14 cellular contexts compared by ENCODE assay signal in the genomic region with DNA sequence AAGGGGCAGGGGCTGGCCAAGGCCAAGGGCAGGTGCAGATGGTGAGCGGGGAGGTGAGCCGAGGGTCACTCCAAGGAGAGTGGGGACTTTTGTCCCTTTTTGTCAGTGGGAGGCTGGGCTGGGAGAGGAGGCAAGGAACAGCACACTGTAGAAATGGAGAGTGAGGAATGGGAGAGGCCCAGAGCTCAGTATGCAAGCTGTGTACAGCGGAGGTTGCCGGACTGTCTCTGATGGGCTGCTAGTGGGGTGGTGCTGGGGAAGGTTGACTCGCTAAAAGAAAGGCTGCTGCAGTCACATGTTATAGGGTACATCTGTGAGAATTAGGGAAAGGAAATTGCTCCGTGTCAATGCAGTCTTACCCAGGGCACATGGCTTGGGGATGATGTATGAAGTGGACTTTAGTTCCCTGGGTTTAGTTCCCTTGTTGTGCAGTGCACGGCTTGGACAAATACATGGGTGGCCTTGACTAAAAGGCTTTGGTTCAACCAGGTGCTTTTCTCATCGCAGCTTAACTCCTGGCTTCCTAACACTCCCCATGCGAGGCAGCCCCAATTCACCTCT. TPM values are rescaled to one million over a fixed set of nuclear protein-coding genes. Genes with fewer than 3 reads are reported as not detected.
DNase-seq lines count a peak whose midpoint lies in the region; ATAC-seq lines count a peak whose summit lies in the region.
"Had no signal": no experiment of that assay in that cellular context is flagged by ENCODE, and none has a peak within 500 bp of the region (broad histone marks: within the 10 kb centered on the region; RNA-seq: fewer than 3 reads in every experiment).

No MANE protein-coding gene starts in this region.

- H3K27me3 Mint-ChIP-seq in naive thymus-derived CD4-positive, alpha-beta T cell: no peaks in the 10 kb centered on the region
- H3K27me3 Mint-ChIP-seq in activated CD4-positive, alpha-beta memory T cell treated with anti-CD3 and anti-CD28 coated beads for 36 hours: no peaks in the 10 kb centered on the region
- H3K27me3 Mint-ChIP-seq: CD4-positive, alpha-beta memory T cell had no signal

- no peaks in the 10 kb centered on the region for H3K27me3 ChIP-seq in naive thymus-derived CD4-positive, alpha-beta T cell (ENCODE audit: control insufficient read depth in 2 of 2, insufficient read depth in 2 of 2, low read length in 2 of 2)
- H3K27me3 ChIP-seq in neuronal stem cell (ENCODE audit: control insufficient read depth in 3 of 3, insufficient read depth in 3 of 3, low read depth in 1 of 3, low read length in 3 of 3): no peaks in the 10 kb centered on the region

- ATAC-seq in naive thymus-derived CD4-positive, alpha-beta T cell: peak; percentile 18

- H3K18ac ChIP-seq in neuronal stem cell (ENCODE audit: low read length): peak overlapping the region; percentile 8

- no peak overlapping the region for H3K4me3 ChIP-seq in naive thymus-derived CD4-positive, alpha-beta T cell (ENCODE audit: low read length)
- no peak overlapping the region for H3K4me3 ChIP-seq in neuronal stem cell (ENCODE audit: low read length in 2 of 2)
- H3K4me3 ChIP-seq: GM23248 had no signal

- no peak overlapping the region for H3K14ac ChIP-seq in neuronal stem cell (ENCODE audit: low read length)

- peaks cover 3 to 29% (median 14%) of the 10 kb centered on the region in 11 donors for H3K9me3 Mint-ChIP-seq in naive thymus-derived CD4-positive, alpha-beta T cell
- H3K9me3 Mint-ChIP-seq in activated CD4-positive, alpha-beta memory T cell treated with anti-CD3 and anti-CD28 coated beads for 36 hours: peaks cover 17% of the 10 kb centered on the region

- H3K36me3 ChIP-seq in naive thymus-derived CD4-positive, alpha-beta T cell (ENCODE audit: control insufficient read depth in 2 of 3, insufficient read depth in 3 of 3, low read length in 3 of 3): no peaks in the 10 kb centered on the region
- H3K36me3 ChIP-seq in neuronal stem cell (replicated peaks in 1 of 2; ENCODE audit: control insufficient read depth in 2 of 2, insufficient read depth in 2 of 2, low read length in 2 of 2): no peaks in the 10 kb centered on the region

- peaks cover 3 to 51% (median 38%) of the 10 kb centered on the region in 5 donors for H3K36me3 Mint-ChIP-seq in naive thymus-derived CD4-positive, alpha-beta T cell
- H3K36me3 Mint-ChIP-seq in activated CD4-positive, alpha-beta memory T cell treated with anti-CD3 and anti-CD28 coated beads for 36 hours: peaks cover 20% of the 10 kb centered on the region

- no peak overlapping the region for H3K27ac Mint-ChIP-seq in naive thymus-derived CD4-positive, alpha-beta T cell
- no peak overlapping the region for H3K27ac Mint-ChIP-seq in activated CD4-positive, alpha-beta memory T cell treated with anti-CD3 and anti-CD28 coated beads for 36 hours

- H3K23ac ChIP-seq in neuronal stem cell (ENCODE audit: low read depth, low read length, poor library complexity): no peak overlapping the region

- H3K4me1 ChIP-seq in naive thymus-derived CD4-positive, alpha-beta T cell (ENCODE audit: control insufficient read depth in 2 of 2, insufficient read depth in 2 of 2, low read length in 2 of 2): no peaks in the 10 kb centered on the region
- H3K4me1 ChIP-seq in neuronal stem cell (ENCODE audit: control insufficient read depth in 2 of 2, insufficient read depth in 1 of 2, low read depth in 1 of 2, low read length in 2 of 2): no peaks in the 10 kb centered on the region

- POLR2A ChIA-PET in naive thymus-derived CD4-positive, alpha-beta T cell (lab: Charles Lee): no interaction called here
- POLR2A ChIA-PET in activated CD4-positive, alpha-beta memory T cell treated with anti-CD3 and anti-CD28 coated beads for 36 hours (lab: Charles Lee): no interaction called here

- H3K4me1 Mint-ChIP-seq in naive thymus-derived CD4-positive, alpha-beta T cell: peaks cover 0 to 3% (median 0%) of the 10 kb centered on the region in 7 donors
- no peaks in the 10 kb centered on the region for H3K4me1 Mint-ChIP-seq in activated CD4-positive, alpha-beta memory T cell treated with anti-CD3 and anti-CD28 coated beads for 36 hours (ENCODE audit: low read depth)

- no peak overlapping the region for H2BK5ac ChIP-seq in neuronal stem cell (ENCODE audit: low read length)

- no peak overlapping the region for H2BK120ac ChIP-seq in neuronal stem cell (ENCODE audit: low read depth, low read length)

- H3K4ac ChIP-seq in neuronal stem cell (ENCODE audit: low read length): no peak overlapping the region

- no peaks in the 10 kb centered on the region for H3K79me1 ChIP-seq in neuronal stem cell (ENCODE audit: low read depth, low read length)

- H3K4me2 ChIP-seq in neuronal stem cell (ENCODE audit: insufficient read depth, low read length, poor library complexity, severe bottlenecking): no peak overlapping the region

- no peak overlapping the region for H3K4me3 Mint-ChIP-seq in naive thymus-derived CD4-positive, alpha-beta T cell
- no peak overlapping the region for H3K4me3 Mint-ChIP-seq in activated CD4-positive, alpha-beta memory T cell treated with anti-CD3 and anti-CD28 coated beads for 36 hours
- H3K4me3 Mint-ChIP-seq: CD4-positive, alpha-beta memory T cell had no signal

- H4K91ac ChIP-seq in neuronal stem cell (ENCODE audit: low read depth, low read length, poor library complexity): no peak overlapping the region

- H3K9ac ChIP-seq in neuronal stem cell (ENCODE audit: low read depth, low read length, poor library complexity): no peak overlapping the region
- H3K9ac ChIP-seq: GM23248 had no signal

- H2AK5ac ChIP-seq in neuronal stem cell (ENCODE audit: low read depth, low read length): no peak overlapping the region

- WGBS in neuronal stem cell (ENCODE audit: extremely low coverage in 2 of 2, insufficient read length in 2 of 2, insufficient replicate concordance in 1 of 2), 2 donors: no CpG with 5 or more reads among the region's 9 CpGs

- CTCF ChIA-PET in naive thymus-derived CD4-positive, alpha-beta T cell (lab: Charles Lee): no interaction called here
- CTCF ChIA-PET in activated CD4-positive, alpha-beta memory T cell treated with anti-CD3 and anti-CD28 coated beads for 36 hours (lab: Charles Lee): no interaction called here

- intact Hi-C loops in naive thymus-derived CD4-positive, alpha-beta T cell (cut with micrococcal nuclease): no loop called here
- intact Hi-C loops in activated CD4-positive, alpha-beta memory T cell treated with anti-CD3 and anti-CD28 coated beads for 36 hours (cut with micrococcal nuclease): no loop called here

- H4K8ac ChIP-seq in neuronal stem cell (ENCODE audit: low read depth, low read length): no peak overlapping the region

- no peak overlapping the region for H2AFZ ChIP-seq in neuronal stem cell (ENCODE audit: low read length)
- H2AFZ ChIP-seq: GM23248 had no signal

- DNase-seq in COLO668 (lab: John Stamatoyannopoulos, UW; ENCODE audit: unreplicated experiment) (peak; percentile 45), neuronal stem cell (ENCODE audit: low spot score) (no peak)
- DNase-seq in naive thymus-derived CD4-positive, alpha-beta T cell: no peak
- DNase-seq in stimulated activated CD4-positive, alpha-beta T cell treated with anti-CD3 and anti-CD28 coated beads, Interleukin-4, amount 100 ng/mL, for 4 hours: no peak
- no peak for DNase-seq in activated CD4-positive, alpha-beta memory T cell treated with anti-CD3 and anti-CD28 coated beads for 36 hours
- DNase-seq in stimulated activated CD4-positive, alpha-beta T cell treated with anti-CD3 and anti-CD28 coated beads, Interleukin-4, amount 100 ng/mL, for 1 hour: no peak
- DNase-seq: C1 segment of cervical spinal cord; Caco-2; CD4-positive, alpha-beta memory T cell; DMS153; DND-41; GM23248; H7; HCEC 1CT had no signal

- H3K9me3 ChIP-seq in naive thymus-derived CD4-positive, alpha-beta T cell (ENCODE audit: control insufficient read depth in 2 of 3, low read length in 3 of 3): peaks cover 0 to 9% (median 0%) of the 10 kb centered on the region in 3 experiments
- H3K9me3 ChIP-seq in neuronal stem cell (replicated peaks in 1 of 2; ENCODE audit: control insufficient read depth in 2 of 2, insufficient read depth in 1 of 2, low read depth in 1 of 2, low read length in 2 of 2): peaks cover 6 to 22% of the 10 kb centered on the region in 2 donors
- H3K9me3 ChIP-seq: Caco-2 had no signal

- no peak overlapping the region for H3K27ac ChIP-seq in naive thymus-derived CD4-positive, alpha-beta T cell (ENCODE audit: low read depth, low read length)
- H3K27ac ChIP-seq in neuronal stem cell (replicated peaks; ENCODE audit: low read length): no peak overlapping the region
- H3K27ac ChIP-seq: GM23248 had no signal

- no peak overlapping the region for H2BK15ac ChIP-seq in neuronal stem cell (ENCODE audit: low read length)

- H2BK12ac ChIP-seq in neuronal stem cell (ENCODE audit: low read length): no peak overlapping the region

RNA-seq across cellular contexts. Expression of gene STX18, which starts 57.1 kb away (rescaled TPM):
- 10 to 100 TPM; 19.0 to 28.0 (median 22.7) TPM for total RNA-seq in naive thymus-derived CD4-positive, alpha-beta T cell
- polyA plus RNA-seq in naive thymus-derived CD4-positive, alpha-beta T cell: 10 to 100 TPM; 16.3 to 27.7 TPM
- polyA plus RNA-seq in neuronal stem cell (2013, experiment 1 of 2): 16.6 TPM
- 16.8 TPM for polyA plus RNA-seq in neuronal stem cell (2013, experiment 2 of 2)
- 10 to 100 TPM; 20.2 to 23.2 TPM for total RNA-seq in activated CD4-positive, alpha-beta memory T cell treated with anti-CD3 and anti-CD28 coated beads for 36 hours
